Comparison of ENCODE assay signal across 15 cellular contexts in the genomic region with DNA sequence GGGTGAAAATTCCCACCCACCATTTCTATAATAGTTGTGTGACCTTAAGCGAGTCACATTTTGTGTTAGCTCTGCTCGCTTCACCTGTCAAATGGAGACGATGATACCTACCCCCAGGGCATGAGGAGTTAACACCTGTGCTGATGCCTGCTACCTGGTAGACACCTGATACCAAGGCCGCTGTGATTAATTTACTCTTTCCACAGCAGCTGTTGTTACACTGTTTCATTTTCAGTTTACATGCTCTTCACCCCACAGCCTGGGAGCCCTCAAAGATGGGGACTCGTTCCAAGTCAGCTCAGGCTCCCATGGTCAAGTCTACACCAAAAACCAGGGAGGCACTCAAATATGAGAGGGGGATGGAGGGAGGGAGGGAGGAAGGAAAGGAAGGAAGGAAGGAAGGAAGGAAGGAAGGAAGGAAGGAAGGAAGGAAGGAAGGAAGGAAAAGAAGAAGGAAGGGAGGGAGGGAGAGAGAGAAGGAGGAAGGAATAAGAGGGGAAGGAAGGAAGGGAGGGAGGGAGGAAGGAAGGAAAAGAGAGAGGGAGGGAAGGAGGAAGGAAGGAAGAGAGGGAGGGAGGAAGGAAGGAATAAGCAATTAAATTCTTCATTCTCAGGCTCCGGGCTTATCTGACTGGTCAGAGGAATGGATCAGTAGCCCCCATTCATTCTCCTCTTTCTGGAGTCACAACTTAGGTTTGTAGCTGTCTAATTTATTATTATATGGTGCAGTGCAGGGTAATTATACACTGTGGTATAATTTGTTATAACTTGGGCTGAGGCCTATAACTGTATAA. TPM values are rescaled to one million over a fixed set of nuclear protein-coding genes. Genes with fewer than 3 reads are reported as not detected.
DNase-seq lines count a peak whose midpoint lies in the region; ATAC-seq and TF ChIP-seq lines count a peak whose summit lies in the region.
"Had no signal": no experiment of that assay in that cellular context is flagged by ENCODE, and none has a peak within 500 bp of the region (broad histone marks: within the 10 kb centered on the region; RNA-seq: fewer than 3 reads in every experiment).

No MANE protein-coding gene starts in this region.

- no peak for TF ChIP-seq CTCF in neutrophil (IDR thresholded peaks at IDR 0.05)

- H3K36me3 Mint-ChIP-seq in activated CD4-positive, alpha-beta T cell treated with anti-CD3 and anti-CD28 coated beads, Interleukin-2, amount 10 ng/mL, durations not matched to agents 7 days and 5 days (ENCODE audit: low read depth): no peaks in the 10 kb centered on the region

- H3K4me3 Mint-ChIP-seq in activated CD4-positive, alpha-beta T cell treated with anti-CD3 and anti-CD28 coated beads, Interleukin-2, amount 10 ng/mL, durations not matched to agents 7 days and 5 days: no peak overlapping the region
- H3K4me3 Mint-ChIP-seq: CD4-positive, alpha-beta T cell had no signal

- no peaks in the 10 kb centered on the region for H3K36me3 ChIP-seq in neutrophil
- H3K36me3 ChIP-seq: gastroesophageal sphincter, right atrium auricular region, suprapubic skin had no signal

- H3K27me3 Mint-ChIP-seq in activated CD4-positive, alpha-beta T cell treated with anti-CD3 and anti-CD28 coated beads, Interleukin-2, amount 10 ng/mL, durations not matched to agents 7 days and 5 days: peaks cover 13% of the 10 kb centered on the region

- peaks cover 76 to 85% of the 10 kb centered on the region in 2 experiments for H3K4me1 ChIP-seq in neutrophil (ENCODE audit: control insufficient read depth in 1 of 2, insufficient read depth in 1 of 2, low read depth in 1 of 2, low read length in 1 of 2)
- H3K4me1 ChIP-seq: right atrium auricular region had no signal

- peak; percentile 32 for DNase-seq in NCI-H2196 treated with DMSO at 0.1 percent for 48 hours (lab: John Stamatoyannopoulos, UW; ENCODE audit: unreplicated experiment)
- DNase-seq in activated CD4-positive, alpha-beta T cell treated with anti-CD3 and anti-CD28 coated beads, Interleukin-2, amount 10 ng/mL, durations not matched to agents 7 days and 5 days: no peak
- no peak for DNase-seq in activated CD4-positive, alpha-beta T cell treated with anti-CD3 and anti-CD28 coated beads for 48 hours
- DNase-seq: activated CD4-positive, alpha-beta T cell treated with anti-CD3 and anti-CD28 coated beads for 4 hours; CD4-positive, alpha-beta T cell; dorsolateral prefrontal cortex had no signal

- H3K27me3 ChIP-seq in neutrophil: no peaks in the 10 kb centered on the region
- H3K27me3 ChIP-seq: dorsolateral prefrontal cortex, right atrium auricular region, suprapubic skin had no signal

- H3K27ac Mint-ChIP-seq in activated CD4-positive, alpha-beta T cell treated with anti-CD3 and anti-CD28 coated beads, Interleukin-2, amount 10 ng/mL, durations not matched to agents 7 days and 5 days: no peak overlapping the region
- H3K27ac Mint-ChIP-seq: CD4-positive, alpha-beta T cell had no signal

- no peaks in the 10 kb centered on the region for H3K9me3 ChIP-seq in neutrophil
- H3K9me3 ChIP-seq: gastroesophageal sphincter, right atrium auricular region, suprapubic skin had no signal

- POLR2A ChIA-PET in activated CD4-positive, alpha-beta T cell treated with anti-CD3 and anti-CD28 coated beads, Interleukin-2, amount 10 ng/mL, durations not matched to agents 7 days and 5 days (lab: Charles Lee): no interaction called here

- H3K9me3 Mint-ChIP-seq in activated CD4-positive, alpha-beta T cell treated with anti-CD3 and anti-CD28 coated beads, Interleukin-2, amount 10 ng/mL, durations not matched to agents 7 days and 5 days: no peaks in the 10 kb centered on the region
- H3K9me3 Mint-ChIP-seq: CD4-positive, alpha-beta T cell had no signal

- ATAC-seq in GM18868 (IDR thresholded peaks at IDR 0.05; ENCODE audit: unreplicated experiment) (peak; percentile 65), HG02759 (IDR thresholded peaks at IDR 0.05; ENCODE audit: unreplicated experiment) (peak; percentile 55), GM19328 (IDR thresholded peaks at IDR 0.05; ENCODE audit: unreplicated experiment) (no peak)
- ATAC-seq: gastroesophageal sphincter had no signal

- CTCF ChIA-PET in activated CD4-positive, alpha-beta T cell treated with anti-CD3 and anti-CD28 coated beads, Interleukin-2, amount 10 ng/mL, durations not matched to agents 7 days and 5 days (lab: Charles Lee): no interaction called here

- H3K27ac ChIP-seq in neutrophil: peak overlapping the region; percentile 81
- H3K27ac ChIP-seq: gastroesophageal sphincter, right atrium auricular region, suprapubic skin had no signal

- H3K4me1 Mint-ChIP-seq in activated CD4-positive, alpha-beta T cell treated with anti-CD3 and anti-CD28 coated beads, Interleukin-2, amount 10 ng/mL, durations not matched to agents 7 days and 5 days: no peaks in the 10 kb centered on the region

- H3K4me3 ChIP-seq in neutrophil (ENCODE audit: low read depth in 1 of 2, low read length in 1 of 2): no peak overlapping the region
- H3K4me3 ChIP-seq: dorsolateral prefrontal cortex, gastroesophageal sphincter, right atrium auricular region, suprapubic skin had no signal

RNA-seq across cellular contexts. Expression of a gene that starts 40.9 kb away (rescaled TPM):
- not detected for total RNA-seq in activated CD4-positive, alpha-beta T cell treated with anti-CD3 and anti-CD28 coated beads, Interleukin-2, amount 10 ng/mL, durations not matched to agents 7 days and 5 days
- total RNA-seq: astrocyte; CD4-positive, alpha-beta T cell; gastroesophageal sphincter; myocyte; right atrium auricular region; suprapubic skin had no signal

RNA-seq across cellular contexts. Expression of a gene that starts 57.7 kb away (rescaled TPM):
- not detected for total RNA-seq in activated CD4-positive, alpha-beta T cell treated with anti-CD3 and anti-CD28 coated beads, Interleukin-2, amount 10 ng/mL, durations not matched to agents 7 days and 5 days
